ENCODE assay signal across 8 cellular contexts in the genomic region with DNA sequence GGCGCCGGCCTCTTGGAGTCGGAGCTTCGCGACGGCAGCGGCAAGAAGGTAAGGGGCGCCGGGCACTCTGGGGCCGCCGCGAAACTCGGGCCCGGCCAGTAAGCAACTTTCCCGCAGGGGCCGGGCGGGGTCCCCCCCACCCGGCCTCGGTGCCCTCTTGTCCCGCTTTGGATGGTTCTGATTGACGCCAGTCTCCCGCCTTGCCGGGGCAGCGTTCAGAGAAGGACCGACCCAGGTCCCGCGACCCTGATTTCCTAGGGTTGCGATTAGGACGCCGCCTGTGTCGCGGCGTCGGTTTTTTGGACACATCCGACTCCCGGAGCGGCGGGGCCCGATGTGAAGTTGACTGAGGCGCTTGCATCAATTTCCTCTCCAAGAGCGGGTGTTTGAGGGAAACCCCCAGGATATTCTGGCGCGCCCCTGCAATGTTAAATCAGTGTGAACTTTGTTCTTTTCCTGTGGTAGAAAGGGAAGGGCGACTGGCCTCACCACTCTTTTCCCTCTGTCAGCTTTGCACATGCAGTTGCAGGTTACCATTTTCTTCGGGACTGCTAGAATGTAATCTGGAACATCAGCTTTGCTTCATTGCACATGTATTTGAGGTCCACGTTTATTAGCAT. TPM values are rescaled to one million over a fixed set of nuclear protein-coding genes. Genes with fewer than 3 reads are reported as not detected.
DNase-seq lines count a peak whose midpoint lies in the region; ATAC-seq and TF ChIP-seq lines count a peak whose summit lies in the region.

No MANE protein-coding gene starts in this region.

- no peak for TF ChIP-seq CTCF in BE2C (IDR thresholded peaks at IDR 0.05; ENCODE audit: low read depth, low read length)
- peak in 2 of 56 donors; percentile 9 to 22 for TF ChIP-seq CTCF in dorsolateral prefrontal cortex (IDR thresholded peaks at IDR 0.05 in 54 of 56, conservative IDR thresholded peaks at IDR 0.05 in 2 of 56; ENCODE audit: low read depth in 1 of 56, partially characterized antibody in 56 of 56)

- no peaks in the 10 kb centered on the region for H3K9me3 ChIP-seq in BE2C

- H4K5ac ChIP-seq in mesendoderm (ENCODE audit: low read length), result no peak overlapping the region

- H3K9me3 Mint-ChIP-seq in activated CD4-positive, alpha-beta T cell treated with anti-CD3 and anti-CD28 coated beads, Interleukin-2, amount 10 ng/mL, durations not matched to agents 7 days and 5 days, result no peaks in the 10 kb centered on the region

- peak overlapping the region; percentile 62 for H3K4me2 ChIP-seq in mesendoderm (ENCODE audit: low read length)

- H3K4me1 ChIP-seq in BE2C, result no peaks in the 10 kb centered on the region
- H3K4me1 ChIP-seq in mesendoderm (ENCODE audit: control insufficient read depth, low read depth, low read length), result peaks cover 5% of the 10 kb centered on the region

- H3K23ac ChIP-seq in mesendoderm (ENCODE audit: low read length), result peak overlapping the region; percentile 51

- H2BK120ac ChIP-seq in mesendoderm (ENCODE audit: low read depth, low read length), result no peak overlapping the region

- H2BK5ac ChIP-seq in mesendoderm (ENCODE audit: low read length), result no peak overlapping the region

- H3K79me1 ChIP-seq in mesendoderm (ENCODE audit: low read length), result peaks cover 5% of the 10 kb centered on the region

- H2AK5ac ChIP-seq in mesendoderm (ENCODE audit: low read length), result no peak overlapping the region

- H3K4me1 Mint-ChIP-seq in activated CD4-positive, alpha-beta T cell treated with anti-CD3 and anti-CD28 coated beads, Interleukin-2, amount 10 ng/mL, durations not matched to agents 7 days and 5 days, result peaks cover 55% of the 10 kb centered on the region

- peaks cover 3% of the 10 kb centered on the region for H3K79me2 ChIP-seq in mesendoderm (ENCODE audit: control insufficient read depth, insufficient read depth, low read length)

- H3K4ac ChIP-seq in mesendoderm (ENCODE audit: low read depth, low read length), result peak overlapping the region; percentile 25

- peak overlapping the region; percentile 85 for H3K4me3 Mint-ChIP-seq in activated CD4-positive, alpha-beta T cell treated with anti-CD3 and anti-CD28 coated beads, Interleukin-2, amount 10 ng/mL, durations not matched to agents 7 days and 5 days

- peak overlapping the region; percentile 76 for H3K9ac ChIP-seq in mesendoderm (ENCODE audit: low read length)

- peak overlapping the region; percentile 84 for H3K56ac ChIP-seq in mesendoderm (ENCODE audit: low read length)

- H3K4me3 ChIP-seq in BE2C (ENCODE audit: low read depth, low read length) (peak overlapping the region; percentile 84), dorsolateral prefrontal cortex (peak overlapping the region; percentile 61 to 96 (median 88)), mesendoderm (ENCODE audit: low read length) (peak overlapping the region; percentile 54)

- H3K27ac ChIP-seq in dorsolateral prefrontal cortex (peak overlapping the region; percentile 0 to 98 (median 95)), mesendoderm (ENCODE audit: low read depth, low read length) (no peak overlapping the region)

- DNase-seq in BE2C (peak; percentile 14), dorsolateral prefrontal cortex (peak in 5 of 10 donors; percentile 18 to 53 (median 26)), mesendoderm (peak; percentile 52)
- peak; percentile 52 for DNase-seq in activated CD4-positive, alpha-beta T cell treated with anti-CD3 and anti-CD28 coated beads, Interleukin-2, amount 10 ng/mL, durations not matched to agents 7 days and 5 days
- DNase-seq in stimulated activated CD8-positive, alpha-beta memory T cell treated with anti-CD3 and anti-CD28 coated beads, Interleukin-15, amount 100 ng/mL, for 48 hours (ENCODE audit: low read depth in 2 of 2), result peak; percentile 32 to 33

- CTCF ChIA-PET in activated CD4-positive, alpha-beta T cell treated with anti-CD3 and anti-CD28 coated beads, Interleukin-2, amount 10 ng/mL, durations not matched to agents 7 days and 5 days (lab: Charles Lee), result no interaction called here

- intact Hi-C loops in dorsolateral prefrontal cortex (cut with DNase I), result loop anchor here in 1 of 2 donors (5.0 kb wide), 2 partner anchors 45 to 60 kb away; no protein-coding TSS in a partner anchor

- H3K27me3 Mint-ChIP-seq in activated CD4-positive, alpha-beta T cell treated with anti-CD3 and anti-CD28 coated beads, Interleukin-2, amount 10 ng/mL, durations not matched to agents 7 days and 5 days, result peaks cover 5% of the 10 kb centered on the region

- no CpG with 5 or more reads among the region's 46 CpGs for WGBS in mesendoderm (ENCODE audit: extremely low coverage, insufficient coverage, low lambda C conversion rate)

- H3K18ac ChIP-seq in mesendoderm (ENCODE audit: low read length), result peak overlapping the region; percentile 77

- POLR2A ChIA-PET in activated CD4-positive, alpha-beta T cell treated with anti-CD3 and anti-CD28 coated beads, Interleukin-2, amount 10 ng/mL, durations not matched to agents 7 days and 5 days (lab: Charles Lee), result no interaction called here

- H3K36me3 Mint-ChIP-seq in activated CD4-positive, alpha-beta T cell treated with anti-CD3 and anti-CD28 coated beads, Interleukin-2, amount 10 ng/mL, durations not matched to agents 7 days and 5 days (ENCODE audit: low read depth), result peaks cover 4% of the 10 kb centered on the region

- peak overlapping the region; percentile 94 for H3K27ac Mint-ChIP-seq in activated CD4-positive, alpha-beta T cell treated with anti-CD3 and anti-CD28 coated beads, Interleukin-2, amount 10 ng/mL, durations not matched to agents 7 days and 5 days

- no peak overlapping the region for H2BK15ac ChIP-seq in mesendoderm (replicated peaks; ENCODE audit: low read depth)

- no peaks in the 10 kb centered on the region for H3K36me3 ChIP-seq in BE2C
- no peaks in the 10 kb centered on the region for H3K36me3 ChIP-seq in mesendoderm (ENCODE audit: control insufficient read depth, insufficient read depth, low read length)

- ATAC-seq in HG02970 (IDR thresholded peaks at IDR 0.05; ENCODE audit: low FRiP score, unreplicated experiment) (peak; percentile 1), HG03159 (IDR thresholded peaks at IDR 0.05; ENCODE audit: unreplicated experiment) (no peak), GM21737 (IDR thresholded peaks at IDR 0.05; ENCODE audit: unreplicated experiment) (no peak)

- H3K27me3 ChIP-seq in BE2C, result no peaks in the 10 kb centered on the region
- no peaks in the 10 kb centered on the region for H3K27me3 ChIP-seq in dorsolateral prefrontal cortex
- peaks cover 5% of the 10 kb centered on the region for H3K27me3 ChIP-seq in mesendoderm (ENCODE audit: insufficient read depth, low read length, poor library complexity)

- H4K8ac ChIP-seq in mesendoderm (ENCODE audit: low read depth, low read length), result no peak overlapping the region

RNA-seq across cellular contexts. Expression of a gene that starts 0.8 kb away (rescaled TPM):
- 4.1 TPM for polyA plus RNA-seq in BE2C (2012; ENCODE audit: insufficient read depth, insufficient read length, low read depth)
- 10 to 100 TPM; 17.0 to 18.2 TPM for total RNA-seq in activated CD4-positive, alpha-beta T cell treated with anti-CD3 and anti-CD28 coated beads, Interleukin-2, amount 10 ng/mL, durations not matched to agents 7 days and 5 days
- 100 to 1,000 TPM in 47 of 120 experiments, 10 to 100 TPM in 73; 30.4 to 316 (median 86.1) TPM for total RNA-seq in dorsolateral prefrontal cortex
- polyA plus RNA-seq in mesendoderm (2013, experiment 1 of 2), result 2.6 TPM
- 2.6 TPM for polyA plus RNA-seq in mesendoderm (2013, experiment 2 of 2)
